In genomic region chr6:168615837-168616236, GRCh38 we compare ENCODE assay signal across 20 cellular contexts.
"Had no signal": no experiment of that assay in that cellular context is flagged by ENCODE, and none has a peak within 500 bp of the region (broad histone marks: within the 10 kb centered on the region; RNA-seq: fewer than 3 reads in every experiment).

No MANE protein-coding gene starts in this region.

- H3K9me3 ChIP-seq: body of pancreas, colonic mucosa, gastrocnemius medialis, right atrium auricular region had no signal

- H3K27me3 ChIP-seq: body of pancreas, colonic mucosa, gastrocnemius medialis, right atrium auricular region had no signal

- H3K4me3 Mint-ChIP-seq: activated CD4-positive, alpha-beta T cell treated with anti-CD3 and anti-CD28 coated beads, Interleukin-2, amount 10 ng/mL, durations not matched to agents 7 days and 5 days; activated CD8-positive, alpha-beta T cell treated with anti-CD3 and anti-CD28 coated beads, Interleukin-2, amount 10 ng/mL, durations not matched to agents 7 days and 5 days; activated naive CD4-positive, alpha-beta T cell treated with anti-CD3 and anti-CD28 coated beads for 36 hours; activated T-cell treated with anti-CD3 and anti-CD28 coated beads, Interleukin-2, amount 50 U/mL, for 24 hours; mesothelial cell of epicardium; stimulated activated naive CD8-positive, alpha-beta T cell treated with anti-CD3 and anti-CD28 coated beads, Interleukin-15, Interleukin-2, amounts not matched to agents 100 ng/mL and 50 ng/mL, for 24 hours; type B pancreatic cell had no signal

- H3K4me3 ChIP-seq: body of pancreas, colonic mucosa, gastrocnemius medialis, right atrium auricular region had no signal

- H3K27ac Mint-ChIP-seq: activated CD4-positive, alpha-beta T cell treated with anti-CD3 and anti-CD28 coated beads, Interleukin-2, amount 10 ng/mL, durations not matched to agents 7 days and 5 days; activated CD8-positive, alpha-beta T cell treated with anti-CD3 and anti-CD28 coated beads, Interleukin-2, amount 10 ng/mL, durations not matched to agents 7 days and 5 days; activated naive CD4-positive, alpha-beta T cell treated with anti-CD3 and anti-CD28 coated beads for 36 hours; activated T-cell treated with anti-CD3 and anti-CD28 coated beads, Interleukin-2, amount 50 U/mL, for 24 hours; activated T-helper 2 cell treated with anti-CD3 and anti-CD28 coated beads, Interferon-gamma antibody, Interleukin-2, Interleukin-4, amounts not matched to agents 10 μg/mL and 5 μg/mL and 100 μg/mL, durations not matched to agents 14 hours and 24 hours and 36 hours; mesothelial cell of epicardium; progenitor cell of endocrine pancreas; stimulated activated naive CD8-positive, alpha-beta T cell treated with anti-CD3 and anti-CD28 coated beads, Interleukin-15, Interleukin-2, amounts not matched to agents 100 ng/mL and 50 ng/mL, for 24 hours; type B pancreatic cell had no signal

- DNase-seq: activated CD4-positive, alpha-beta T cell treated with anti-CD3 and anti-CD28 coated beads, Interleukin-2, amount 10 ng/mL, durations not matched to agents 7 days and 5 days; activated CD4-positive, CD25-positive, alpha-beta regulatory T cell; activated CD8-positive, alpha-beta T cell treated with anti-CD3 and anti-CD28 coated beads, Interleukin-2, amount 10 ng/mL, durations not matched to agents 7 days and 5 days; activated naive CD4-positive, alpha-beta T cell treated with anti-CD3 and anti-CD28 coated beads for 36 hours; activated T-cell treated with anti-CD3 and anti-CD28 coated beads, Interleukin-2, amount 50 U/mL, for 24 hours; body of pancreas; caudate nucleus; colonic mucosa; erythroblast; gastrocnemius medialis; head of caudate nucleus; kidney; occipital lobe; T-helper 9 cell had no signal

- H3K27me3 Mint-ChIP-seq: activated T-cell treated with anti-CD3 and anti-CD28 coated beads, Interleukin-2, amount 50 U/mL, for 24 hours; stimulated activated naive CD8-positive, alpha-beta T cell treated with anti-CD3 and anti-CD28 coated beads, Interleukin-15, Interleukin-2, amounts not matched to agents 100 ng/mL and 50 ng/mL, for 24 hours had no signal

- H3K4me1 Mint-ChIP-seq: activated CD4-positive, alpha-beta T cell treated with anti-CD3 and anti-CD28 coated beads, Interleukin-2, amount 10 ng/mL, durations not matched to agents 7 days and 5 days had no signal

- H3K36me3 ChIP-seq: colonic mucosa, gastrocnemius medialis, right atrium auricular region had no signal

- H3K9me3 Mint-ChIP-seq: activated naive CD4-positive, alpha-beta T cell treated with anti-CD3 and anti-CD28 coated beads for 36 hours; type B pancreatic cell had no signal

- H3K36me3 Mint-ChIP-seq: mesothelial cell of epicardium had no signal

- H3K27ac ChIP-seq: body of pancreas, colonic mucosa, gastrocnemius medialis, right atrium auricular region had no signal

- H3K4me1 ChIP-seq: body of pancreas, colonic mucosa, gastrocnemius medialis, right atrium auricular region had no signal

- FAIRE-seq: kidney had no signal
